13 cellular contexts compared by ENCODE assay signal in genomic region chrX:9682456-9682855, GRCh38.
DNase-seq lines count a peak whose midpoint lies in the region; ATAC-seq and TF ChIP-seq lines count a peak whose summit lies in the region.
"Had no signal": no experiment of that assay in that cellular context is flagged by ENCODE, and none has a peak within 500 bp of the region (broad histone marks: within the 10 kb centered on the region; RNA-seq: fewer than 3 reads in every experiment).

No MANE protein-coding gene starts in this region.

- H3K27ac ChIP-seq in SJCRH30, result no peak overlapping the region
- H3K27ac ChIP-seq: SJSA1 had no signal

- intact Hi-C loops in Caco-2 (cut with micrococcal nuclease; ENCODE audit: unreplicated experiment), result no loop called here

- H3K27me3 Mint-ChIP-seq in Caco-2 (ENCODE audit: insufficient read depth, unreplicated experiment) (no peaks in the 10 kb centered on the region), osteocyte (ENCODE audit: unreplicated experiment) (no peaks in the 10 kb centered on the region)
- H3K27me3 Mint-ChIP-seq: effector memory CD8-positive, alpha-beta T cell had no signal

- H3K4me1 ChIP-seq in Caco-2 (no peaks in the 10 kb centered on the region), SJCRH30 (peaks cover 4% of the 10 kb centered on the region; the same call in 1 of the 2 replicates)

- H3K4me3 ChIP-seq in Caco-2 (ENCODE audit: low read depth, low read length) (no peak overlapping the region), SJCRH30 (no peak overlapping the region), fibroblast of mammary gland (ENCODE audit: control insufficient read depth, low read depth, low read length) (no peak overlapping the region)
- H3K4me3 ChIP-seq: SJSA1 had no signal

- no peak overlapping the region for H3K4me3 Mint-ChIP-seq in Caco-2 (ENCODE audit: unreplicated experiment)
- no peak overlapping the region for H3K4me3 Mint-ChIP-seq in osteocyte (ENCODE audit: unreplicated experiment)
- H3K4me3 Mint-ChIP-seq: effector memory CD8-positive, alpha-beta T cell had no signal

- H3K36me3 ChIP-seq in Caco-2 (ENCODE audit: control insufficient read depth, insufficient read depth, low read length) (no peaks in the 10 kb centered on the region; the same call in 1 of the 2 replicates), SJCRH30 (0 out of 2 replicates have a peak, but pooled peaks cover 2% of the 10 kb centered on the region)

- H3K27ac Mint-ChIP-seq in Caco-2 (ENCODE audit: unreplicated experiment) (peak overlapping the region; percentile 79), osteocyte (ENCODE audit: unreplicated experiment) (peak overlapping the region; percentile 62)
- H3K27ac Mint-ChIP-seq: effector memory CD8-positive, alpha-beta T cell had no signal

- no peaks in the 10 kb centered on the region for H3K9me3 ChIP-seq in Caco-2
- H3K9me3 ChIP-seq in SJCRH30 (replicated peaks), result no peaks in the 10 kb centered on the region
- H3K9me3 ChIP-seq: SJSA1 had no signal

- no peaks in the 10 kb centered on the region for H3K27me3 ChIP-seq in Caco-2 (replicated peaks; ENCODE audit: control insufficient read depth, insufficient read depth, low read length)
- no peaks in the 10 kb centered on the region for H3K27me3 ChIP-seq in SJCRH30
- H3K27me3 ChIP-seq: SJSA1 had no signal

- peak in 1 of 2 experiments; percentile 3 for DNase-seq in Caco-2
- DNase-seq in SJCRH30, result peak; percentile 42 to 59
- DNase-seq in fibroblast of mammary gland (ENCODE audit: low read depth), result peak; percentile 17
- no peak for DNase-seq in osteocyte (ENCODE audit: extremely low spot score, unreplicated experiment)
- DNase-seq in germinal center (ENCODE audit: low spot score), result no peak
- DNase-seq in NCI-H2081 treated with DMSO at 0.1 percent for 48 hours (lab: John Stamatoyannopoulos, UW), result no peak
- DNase-seq in stimulated activated CD4-positive, alpha-beta T cell treated with anti-CD3 and anti-CD28 coated beads, Interleukin-1b, Interleukin-23, amount 100 ng/mL, for 48 hours, result no peak
- DNase-seq: activated gamma-delta T cell treated with Interleukin-2 at 50 U/mL for 16 hours; DMS153; effector memory CD8-positive, alpha-beta T cell; KBM-7 had no signal

- POLR2A ChIA-PET in Caco-2 (lab: Charles Lee), result no interaction called here

- CTCF ChIA-PET in Caco-2 (lab: Charles Lee), result no interaction called here

- H3K9me3 Mint-ChIP-seq in Caco-2 (ENCODE audit: unreplicated experiment) (no peaks in the 10 kb centered on the region), osteocyte (ENCODE audit: unreplicated experiment) (peaks cover 7% of the 10 kb centered on the region)
- H3K9me3 Mint-ChIP-seq: effector memory CD8-positive, alpha-beta T cell had no signal

- H3K4me1 Mint-ChIP-seq in Caco-2 (ENCODE audit: low read depth, unreplicated experiment), result peaks cover 7% of the 10 kb centered on the region
- H3K4me1 Mint-ChIP-seq in osteocyte (ENCODE audit: unreplicated experiment), result no peaks in the 10 kb centered on the region

- ATAC-seq in GM18498 (IDR thresholded peaks at IDR 0.05; ENCODE audit: unreplicated experiment), result no peak
- ATAC-seq: effector memory CD8-positive, alpha-beta T cell had no signal

- H3K36me3 Mint-ChIP-seq in Caco-2 (ENCODE audit: insufficient read depth, unreplicated experiment) (peaks cover 52% of the 10 kb centered on the region), osteocyte (ENCODE audit: unreplicated experiment) (peaks cover 13% of the 10 kb centered on the region)

- BruUV-seq in Caco-2 (replicated peaks; lab: Mats Ljungman, UMichigan), result no TSS peak

- no peak for TF ChIP-seq CTCF in Caco-2 (IDR thresholded peaks at IDR 0.05; ENCODE audit: insufficient read depth in 1 of 2, low read depth in 1 of 2, low read length in 1 of 2, severe bottlenecking in 1 of 2, unreplicated experiment in 1 of 2)
- no peak for TF ChIP-seq CTCF in fibroblast of mammary gland (conservative IDR thresholded peaks at IDR 0.05; ENCODE audit: control insufficient read depth, insufficient read depth, low read depth, low read length)
- TF ChIP-seq CTCF in osteocyte (IDR thresholded peaks at IDR 0.05), result peak; percentile 31

Comparison
In these comparisons a context has a peak if more than half of its experiments do, and no peak if none do; other contexts are left out.
1. DNase-seq: peak in SJCRH30 (2 of 2) and fibroblast of mammary gland (single experiment); none in osteocyte (single experiment), germinal center (single experiment), NCI-H2081 treated with DMSO at 0.1 percent for 48 hours (single experiment) and stimulated activated CD4-positive, alpha-beta T cell treated with anti-CD3 and anti-CD28 coated beads, Interleukin-1b, Interleukin-23, amount 100 ng/mL, for 48 hours (single experiment).